Comparison of ENCODE assay signal across 18 cellular contexts in genomic region chr20:59576216-59576953, GRCh38. TPM values are rescaled to one million over a fixed set of nuclear protein-coding genes. Genes with fewer than 3 reads are reported as not detected.
DNase-seq lines count a peak whose midpoint lies in the region; ATAC-seq and TF ChIP-seq lines count a peak whose summit lies in the region.
"Had no signal": no experiment of that assay in that cellular context is flagged by ENCODE, and none has a peak within 500 bp of the region (broad histone marks: within the 10 kb centered on the region; RNA-seq: fewer than 3 reads in every experiment).

No MANE protein-coding gene starts in this region.

- no peak for TF ChIP-seq POLR2A in GM18505 (IDR thresholded peaks at IDR 0.05; ENCODE audit: borderline replicate concordance, extremely low read depth, insufficient read depth, insufficient read length)

- ATAC-seq in GM18505 (IDR thresholded peaks at IDR 0.05; ENCODE audit: unreplicated experiment) (no peak), HG02610 (IDR thresholded peaks at IDR 0.05; ENCODE audit: unreplicated experiment) (no peak)
- ATAC-seq: stimulated activated naive CD8-positive, alpha-beta T cell treated with anti-CD3 and anti-CD28 coated beads, Interleukin-15, amount 100 ng/mL, for 72 hours had no signal

- H3K36me3 Mint-ChIP-seq in neural crest cell (ENCODE audit: low read depth): no peaks in the 10 kb centered on the region
- H3K36me3 Mint-ChIP-seq: activated naive CD4-positive, alpha-beta T cell treated with anti-CD3 and anti-CD28 coated beads, Interleukin-2, amount 10 ng/mL, durations not matched to agents 7 days and 5 days had no signal

- H3K9me3 Mint-ChIP-seq in neural crest cell: no peaks in the 10 kb centered on the region
- H3K9me3 Mint-ChIP-seq: activated naive CD4-positive, alpha-beta T cell treated with anti-CD3 and anti-CD28 coated beads, Interleukin-2, amount 10 ng/mL, durations not matched to agents 7 days and 5 days; stimulated activated naive CD8-positive, alpha-beta T cell treated with anti-CD3 and anti-CD28 coated beads, Interleukin-15, amount 100 ng/mL, for 72 hours had no signal

- peaks cover 6% of the 10 kb centered on the region for H3K4me1 Mint-ChIP-seq in neural crest cell

- TF ChIP-seq CTCF in dorsolateral prefrontal cortex (IDR thresholded peaks at IDR 0.05 in 54 of 56, conservative IDR thresholded peaks at IDR 0.05 in 2 of 56; ENCODE audit: low read depth in 1 of 56, partially characterized antibody in 56 of 56) (peak in 8 of 56 donors; percentile 6 to 19 (median 12)), neural crest cell (conservative IDR thresholded peaks at IDR 0.05) (no peak)

- no peak overlapping the region for H3K27ac Mint-ChIP-seq in neural crest cell (ENCODE audit: unreplicated experiment)
- H3K27ac Mint-ChIP-seq: activated naive CD4-positive, alpha-beta T cell treated with anti-CD3 and anti-CD28 coated beads, Interleukin-2, amount 10 ng/mL, durations not matched to agents 7 days and 5 days; stimulated activated naive CD8-positive, alpha-beta T cell treated with anti-CD3 and anti-CD28 coated beads, Interleukin-15, amount 100 ng/mL, for 72 hours had no signal

- peaks cover 0 to 13% (median 0%) of the 10 kb centered on the region in 45 donors for H3K27me3 ChIP-seq in dorsolateral prefrontal cortex
- H3K27me3 ChIP-seq: Peyer's patch had no signal

- peak overlapping the region; percentile 62 for H3K4me3 Mint-ChIP-seq in neural crest cell
- H3K4me3 Mint-ChIP-seq: activated naive CD4-positive, alpha-beta T cell treated with anti-CD3 and anti-CD28 coated beads, Interleukin-2, amount 10 ng/mL, durations not matched to agents 7 days and 5 days; stimulated activated naive CD8-positive, alpha-beta T cell treated with anti-CD3 and anti-CD28 coated beads, Interleukin-15, amount 100 ng/mL, for 72 hours had no signal

- peak overlapping the region in 47 of 59 donors; percentile 36 to 72 (median 59) for H3K4me3 ChIP-seq in dorsolateral prefrontal cortex
- H3K4me3 ChIP-seq: colonic mucosa had no signal

- peak; percentile 64 for DNase-seq in DMS 273 (lab: John Stamatoyannopoulos, UW; ENCODE audit: unreplicated experiment)
- no peak for DNase-seq in DMS 273 treated with DMSO at 0.1 percent for 48 hours (lab: John Stamatoyannopoulos, UW)
- DNase-seq in NCI-H2029 (lab: John Stamatoyannopoulos, UW): peak; percentile 12
- DNase-seq in dorsolateral prefrontal cortex: peak in 7 of 10 donors; percentile 27 to 78 (median 64)
- no peak for DNase-seq in neural crest cell (ENCODE audit: low read depth, low spot score)
- DNase-seq in NK-92 treated with Interleukin-12 subunit alpha and Interleukin-12 subunit beta, amount 100 ng/mL, for 24 hours (lab: John Stamatoyannopoulos, UW): no peak
- DNase-seq: activated naive CD4-positive, alpha-beta T cell treated with anti-CD3 and anti-CD28 coated beads, Interleukin-2, amount 10 ng/mL, durations not matched to agents 7 days and 5 days; colonic mucosa; DND-41; Karpas-422; mammary epithelial cell; NCI-H774; Peyer's patch; stimulated activated naive CD8-positive, alpha-beta T cell treated with anti-CD3 and anti-CD28 coated beads, Interleukin-15, amount 100 ng/mL, for 72 hours had no signal

- peak overlapping the region in 12 of 59 donors; percentile 17 to 85 (median 63) for H3K27ac ChIP-seq in dorsolateral prefrontal cortex
- H3K27ac ChIP-seq: 22Rv1, colonic mucosa, Peyer's patch had no signal

- H3K27me3 Mint-ChIP-seq in neural crest cell (ENCODE audit: low read depth): peaks cover 76% of the 10 kb centered on the region

- intact Hi-C loops in dorsolateral prefrontal cortex (cut with DNase I): loop anchor here (5.0 to 10.0 kb wide), 2 partner anchors 176 to 268 kb away; no protein-coding TSS in a partner anchor

RNA-seq across cellular contexts. Expression of gene PHACTR3, which starts 28.0 kb away (rescaled TPM):
- total RNA-seq in dorsolateral prefrontal cortex (100 to 1,000 TPM in 74 of 120 experiments, 10 to 100 TPM in 46; 79.3 to 168 (median 106) TPM), neural crest cell (22.3 and 22.4 TPM in 2 replicates)
- total RNA-seq: T-helper 1 cell treated with Interleukin-12 subunit alpha and Interleukin-12 subunit beta and Interleukin-4 antibody, amounts not matched to agents 30 ng/mL and 1 ng/mL, for 36 hours had no signal

Comparison
In these comparisons a context has a peak if more than half of its experiments do, and no peak if none do; other contexts are left out.
1. DNase-seq: peak in DMS 273 (single experiment), NCI-H2029 (single experiment) and dorsolateral prefrontal cortex (7 of 10); none in DMS 273 treated with DMSO at 0.1 percent for 48 hours (single experiment), neural crest cell (single experiment) and NK-92 treated with Interleukin-12 subunit alpha and Interleukin-12 subunit beta, amount 100 ng/mL, for 24 hours (single experiment).